ENCODE assay signal across 10 cellular contexts in genomic region chr5:76145945-76146344, GRCh38.
DNase-seq lines count a peak whose midpoint lies in the region; ATAC-seq, FAIRE-seq and TF ChIP-seq lines count a peak whose summit lies in the region.
"Had no signal": no experiment of that assay in that cellular context is flagged by ENCODE, and none has a peak within 500 bp of the region (broad histone marks: within the 10 kb centered on the region; RNA-seq: fewer than 3 reads in every experiment).

No MANE protein-coding gene starts in this region.

- no peak for ATAC-seq in right cardiac atrium
- ATAC-seq: heart left ventricle had no signal

- H2BK5ac ChIP-seq in H1 (ENCODE audit: low read depth, low read length): no peak overlapping the region

- H3K56ac ChIP-seq in H1 (replicated peaks; ENCODE audit: insufficient read length, low read depth, low read length): no peak overlapping the region

- no peak overlapping the region for H3K9ac ChIP-seq in H1 (replicated peaks in 1 of 4; ENCODE audit: extremely low read depth in 1 of 4, low read depth in 3 of 4, low read length in 3 of 4)

- H3K4me2 ChIP-seq in H1 (ENCODE audit: insufficient read depth in 1 of 2, low read depth in 2 of 2, low read length in 2 of 2): no peak overlapping the region

- H3K27me3 ChIP-seq in H1 (replicated peaks in 1 of 4; ENCODE audit: control insufficient read depth in 3 of 4, extremely low read depth in 1 of 4, insufficient read depth in 3 of 4, low read length in 3 of 4) (peaks cover 0 to 2% (median 0%) of the 10 kb centered on the region in 4 experiments; a peak in 1 of 7 replicates), transverse colon (no peaks in the 10 kb centered on the region), right cardiac atrium (ENCODE audit: control insufficient read depth, insufficient read depth) (no peaks in the 10 kb centered on the region), uterus (no peaks in the 10 kb centered on the region)
- H3K27me3 ChIP-seq: heart left ventricle had no signal

- H2BK15ac ChIP-seq in H1 (ENCODE audit: low read length): no peak overlapping the region

- H4K20me1 ChIP-seq in H1 (replicated peaks in 1 of 2; ENCODE audit: control insufficient read depth in 1 of 2, insufficient read depth in 2 of 2, low read length in 2 of 2): no peaks in the 10 kb centered on the region

- H3K4me3 ChIP-seq in NB4 (ENCODE audit: low read depth, low read length) (no peak overlapping the region), H1 (ENCODE audit: extremely low read depth in 1 of 4, insufficient read depth in 2 of 4, low read depth in 3 of 4, low read length in 4 of 4) (no peak overlapping the region), transverse colon (no peak overlapping the region), right cardiac atrium (ENCODE audit: low read length) (no peak overlapping the region), uterus (no peak overlapping the region)
- H3K4me3 ChIP-seq: heart left ventricle had no signal

- no peak overlapping the region for H3K18ac ChIP-seq in H1 (ENCODE audit: extremely low read depth, low read length)

- H3K79me1 ChIP-seq in H1 (ENCODE audit: low read depth, low read length): no peaks in the 10 kb centered on the region

- intact Hi-C loops in transverse colon (cut with DNase I; ENCODE audit: low total_unique reads): no loop called here
- intact Hi-C loops in right cardiac atrium (cut with DNase I): no loop called here
- intact Hi-C loops in uterus (cut with DNase I; ENCODE audit: low total_unique reads): no loop called here

- TF ChIP-seq CTCF in NB4 (IDR thresholded peaks at IDR 0.05; ENCODE audit: low read depth, low read length) (peak; percentile 37), H1 (IDR thresholded peaks at IDR 0.05; ENCODE audit: control extremely low read depth in 1 of 3, insufficient read depth in 1 of 3, low read depth in 1 of 3, low read length in 3 of 3) (peak; percentile 42 to 78 (median 65)), transverse colon (IDR thresholded peaks at IDR 0.05) (peak in 1 of 5 experiments; percentile 11), uterus (IDR thresholded peaks at IDR 0.05) (no peak)

- H3K23me2 ChIP-seq in H1 (ENCODE audit: low read depth, low read length): no peaks in the 10 kb centered on the region

- FAIRE-seq in H1 (lab: Jason Lieb, UNC): no peak

- no peak overlapping the region for H2AK5ac ChIP-seq in H1 (ENCODE audit: low read depth, low read length)

- DNase-seq in AML-193 (lab: John Stamatoyannopoulos, UW) (peak; percentile 12 to 18), ELR (ENCODE audit: low read depth) (peak; percentile 22), NB4 (ENCODE audit: low read depth) (peak; percentile 49), H1 (ENCODE audit: low read depth in 1 of 2, low spot score in 2 of 2) (peak in 1 of 2 experiments; percentile 13), transverse colon (no peak), right cardiac atrium (no peak), HuH-7.5 (ENCODE audit: low spot score) (no peak), uterus (no peak)
- DNase-seq: heart left ventricle, NCI-H1436 had no signal

- H3K9me3 ChIP-seq in H1 (ENCODE audit: insufficient read depth in 2 of 2, low read depth in 1 of 2, low read length in 1 of 2) (no peaks in the 10 kb centered on the region), transverse colon (no peaks in the 10 kb centered on the region), right cardiac atrium (ENCODE audit: control insufficient read depth, low read length) (no peaks in the 10 kb centered on the region), uterus (no peaks in the 10 kb centered on the region)
- H3K9me3 ChIP-seq: heart left ventricle had no signal

- no peak overlapping the region for H2BK12ac ChIP-seq in H1 (ENCODE audit: low read depth, low read length)

- H3K4me1 ChIP-seq in H1 (replicated peaks in 1 of 4; ENCODE audit: control insufficient read depth in 3 of 4, insufficient read depth in 4 of 4, low read length in 3 of 4): peaks cover 0 to 4% (median 2%) of the 10 kb centered on the region in 4 experiments; a peak in 2 of 7 replicates
- no peaks in the 10 kb centered on the region for H3K4me1 ChIP-seq in transverse colon
- no peaks in the 10 kb centered on the region for H3K4me1 ChIP-seq in right cardiac atrium (ENCODE audit: control insufficient read depth, insufficient read depth, low read length)
- H3K4me1 ChIP-seq in uterus: peaks cover 0 to 5% of the 10 kb centered on the region in 2 donors
- H3K4me1 ChIP-seq: heart left ventricle had no signal

- TF ChIP-seq EP300 in H1 (IDR thresholded peaks at IDR 0.05; ENCODE audit: borderline replicate concordance in 1 of 2, low read depth in 2 of 2, low read length in 2 of 2): no peak
- no peak for TF ChIP-seq EP300 in transverse colon (IDR thresholded peaks at IDR 0.05; ENCODE audit: low read depth)

- no peak overlapping the region for H2BK120ac ChIP-seq in H1 (replicated peaks; ENCODE audit: low read depth, low read length)

- H2BK20ac ChIP-seq in H1 (ENCODE audit: low read length): no peak overlapping the region

- no peak overlapping the region for H4K5ac ChIP-seq in H1 (ENCODE audit: insufficient read length, low read depth, low read length)

- in situ Hi-C loops in transverse colon (cut with MboI; ENCODE audit: low pct_ligation_motif_present in 1 of 4, low pct_unique_long_range_greater_than_20kb in 1 of 4, low sequenced_read_pairs in 3 of 4): no loop called here

- CTCF ChIA-PET in H1 (lab: Charles Lee; ENCODE audit: partially characterized antibody): interaction anchor here (0.6 to 5.0 kb wide), 27 partner anchors 8 to 358 kb away, joined by 3 to 38 read pairs (median 4); no protein-coding TSS in a partner anchor

- no peak overlapping the region for H3K23ac ChIP-seq in H1 (ENCODE audit: insufficient read length)

- H3K36me3 ChIP-seq in H1 (ENCODE audit: control insufficient read depth in 2 of 4, insufficient read depth in 4 of 4, low read length in 3 of 4) (no peaks in the 10 kb centered on the region), transverse colon (no peaks in the 10 kb centered on the region), uterus (no peaks in the 10 kb centered on the region)
- H3K36me3 ChIP-seq: heart left ventricle had no signal

- no peak overlapping the region for H3K4ac ChIP-seq in H1 (replicated peaks; ENCODE audit: insufficient read length, low read depth, low read length)

- H4K91ac ChIP-seq in H1 (replicated peaks; ENCODE audit: insufficient read length, low read length): no peak overlapping the region

- H3K27ac ChIP-seq in H1 (ENCODE audit: low read depth, low read length): no peak overlapping the region
- H3K27ac ChIP-seq in transverse colon: no peak overlapping the region
- H3K27ac ChIP-seq in right cardiac atrium (ENCODE audit: low read length): no peak overlapping the region
- H3K27ac ChIP-seq in uterus: no peak overlapping the region
- H3K27ac ChIP-seq: heart left ventricle had no signal

- WGBS in H1 (ENCODE audit: extremely low coverage in 1 of 2, insufficient coverage in 1 of 2, insufficient read length in 1 of 2, insufficient replicate concordance in 2 of 2, low coverage in 1 of 2, low lambda C conversion rate in 2 of 2, missing lambda C conversion rate in 1 of 2), 2 experiments: 75% methylated on average over 5 of the region's 5 CpGs; no CpG with 5 or more reads in 1 of the 2 experiments
- 80 to 84% methylated on average over 5 of the region's 5 CpGs for WGBS in transverse colon (ENCODE audit: low coverage in 1 of 2), 2 donors
- WGBS in right cardiac atrium: 69% methylated on average over 5 of the region's 5 CpGs

- no peak overlapping the region for H3K14ac ChIP-seq in H1 (ENCODE audit: insufficient read length)

- no peak overlapping the region for H4K8ac ChIP-seq in H1 (ENCODE audit: extremely low read depth, insufficient read depth, low read length)

- peak; percentile 28 to 48 for TF ChIP-seq RAD21 in H1 (IDR thresholded peaks at IDR 0.05 in 1 of 2, conservative IDR thresholded peaks at IDR 0.05 in 1 of 2; ENCODE audit: low read depth in 2 of 2, low read length in 2 of 2)

- no peak overlapping the region for H2AFZ ChIP-seq in H1 (ENCODE audit: low read length)

- H3K79me2 ChIP-seq in H1 (ENCODE audit: control insufficient read depth in 1 of 2, insufficient read depth in 2 of 2, low read length in 2 of 2): no peaks in the 10 kb centered on the region

- POLR2A ChIA-PET in H1 (lab: Charles Lee; ENCODE audit: partially characterized antibody): interaction anchor here (0.6 kb wide), 1 partner anchor 68 kb away, joined by 3 read pairs; no protein-coding TSS in a partner anchor

- no peak for TF ChIP-seq POLR2A in NB4 (IDR thresholded peaks at IDR 0.05; ENCODE audit: extremely low read depth, insufficient read length)
- no peak for TF ChIP-seq POLR2A in H1 (IDR thresholded peaks at IDR 0.05; ENCODE audit: control extremely low read depth in 1 of 2, low read depth in 2 of 2, low read length in 2 of 2)
- no peak for TF ChIP-seq POLR2A in transverse colon (IDR thresholded peaks at IDR 0.05)
- no peak for TF ChIP-seq POLR2A in uterus (IDR thresholded peaks at IDR 0.05)

TF ChIP-seq in H1, 55 proteins besides CTCF, POLR2A, EP300 and RAD21:
- TF ChIP-seq YY1 (IDR thresholded peaks at IDR 0.05; ENCODE audit: low read depth, low read length): no peak
- TF ChIP-seq SIN3A (conservative IDR thresholded peaks at IDR 0.05 in 1 of 2, IDR thresholded peaks at IDR 0.05 in 1 of 2; ENCODE audit: low read depth in 1 of 2, low read length in 2 of 2): no peak
- no peak for TF ChIP-seq RFX5 (IDR thresholded peaks at IDR 0.05; ENCODE audit: borderline replicate concordance, low read depth, low read length)
- TF ChIP-seq CHD1 (IDR thresholded peaks at IDR 0.05; ENCODE audit: low read depth, low read length): no peak
- TF ChIP-seq EZH2 (IDR thresholded peaks at IDR 0.05; ENCODE audit: low read depth, low read length, severe bottlenecking): no peak
- no peak for TF ChIP-seq SP1 (IDR thresholded peaks at IDR 0.05; ENCODE audit: low read depth, low read length)
- TF ChIP-seq SAP30 (IDR thresholded peaks at IDR 0.05; ENCODE audit: insufficient read depth, insufficient replicate concordance, low read length): no peak
- no peak for TF ChIP-seq JUND (IDR thresholded peaks at IDR 0.05; ENCODE audit: low read length)
- no peak for TF ChIP-seq ZNF274 (IDR thresholded peaks at IDR 0.05; ENCODE audit: borderline replicate concordance, extremely low read depth, low read length)
- no peak for TF ChIP-seq HDAC2 (IDR thresholded peaks at IDR 0.05; ENCODE audit: borderline replicate concordance in 1 of 2, low read depth in 2 of 2, low read length in 2 of 2)
- TF ChIP-seq CHD2 (IDR thresholded peaks at IDR 0.05; ENCODE audit: low read length): no peak
- TF ChIP-seq TCF12 (IDR thresholded peaks at IDR 0.05; ENCODE audit: low read depth, low read length): no peak
- TF ChIP-seq TBP (IDR thresholded peaks at IDR 0.05; ENCODE audit: low read depth, low read length): no peak

Comparison
In these comparisons a context has a peak if more than half of its experiments do, and no peak if none do; other contexts are left out.
1. DNase-seq: peak in AML-193 (2 of 2), ELR (single experiment) and NB4 (single experiment); none in transverse colon (single experiment), right cardiac atrium (0 of 3), HuH-7.5 (single experiment) and uterus (0 of 2).
2. CTCF ChIP-seq: peak in NB4 (single experiment) and H1 (3 of 3); none in uterus (0 of 4).